1 cellular context compared by ENCODE assay signal in genomic region chr2:167732251-167732788, GRCh38.
TF ChIP-seq lines count a peak whose summit lies in the region.

No MANE protein-coding gene starts in this region.

TF ChIP-seq in H1, 55 proteins besides CTCF, POLR2A, EP300 and RAD21:
- TF ChIP-seq TEAD4 (IDR thresholded peaks at IDR 0.05; ENCODE audit: low read depth, low read length) (no peak), E2F6 (IDR thresholded peaks at IDR 0.05) (no peak), JUND (IDR thresholded peaks at IDR 0.05; ENCODE audit: low read length) (no peak), YY1 (IDR thresholded peaks at IDR 0.05; ENCODE audit: low read depth, low read length) (peak; percentile 67; the same call in 1 of the 2 replicates), KDM5A (IDR thresholded peaks at IDR 0.05; ENCODE audit: low read length) (no peak), JUN (IDR thresholded peaks at IDR 0.05; ENCODE audit: low read depth, low read length) (no peak), CHD2 (IDR thresholded peaks at IDR 0.05; ENCODE audit: low read length) (no peak)
TF ChIP-seq in H1: peak in this region for 1.
